Comparison of ENCODE assay signal across 12 cellular contexts in the genomic region with DNA sequence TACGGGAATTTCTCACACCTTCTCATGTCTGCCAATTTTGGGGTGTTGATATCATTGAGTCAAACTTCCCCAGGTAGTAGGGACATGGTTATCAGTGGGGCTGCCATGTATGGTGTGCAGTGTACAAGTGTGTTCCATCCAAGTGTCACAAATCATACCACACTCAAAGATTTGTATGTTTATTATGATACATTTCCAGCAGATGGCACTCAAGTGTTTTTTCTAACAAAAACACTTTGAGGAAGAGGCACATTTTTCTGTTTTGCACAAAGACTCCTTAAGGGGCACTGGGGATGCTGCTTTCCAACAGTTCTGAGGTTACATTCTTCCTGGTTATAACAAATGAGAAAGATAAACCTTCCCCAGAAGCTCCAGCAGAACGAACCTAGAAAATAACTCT.
DNase-seq lines count a peak whose midpoint lies in the region; ATAC-seq and TF ChIP-seq lines count a peak whose summit lies in the region.
"Had no signal": no experiment of that assay in that cellular context is flagged by ENCODE, and none has a peak within 500 bp of the region (broad histone marks: within the 10 kb centered on the region; RNA-seq: fewer than 3 reads in every experiment).

No MANE protein-coding gene starts in this region.

- no peaks in the 10 kb centered on the region for H3K36me3 ChIP-seq in DOHH2 (ENCODE audit: control insufficient read depth, low read length)
- H3K36me3 ChIP-seq in GM23338 (ENCODE audit: insufficient read depth): no peaks in the 10 kb centered on the region
- no peaks in the 10 kb centered on the region for H3K36me3 ChIP-seq in PC-3 (ENCODE audit: low read depth, low read length)
- no peaks in the 10 kb centered on the region for H3K36me3 ChIP-seq in hepatocyte (replicated peaks; ENCODE audit: insufficient read depth, low read depth)
- H3K36me3 ChIP-seq: esophagus muscularis mucosa had no signal

- H3K9me3 ChIP-seq in DOHH2 (ENCODE audit: control insufficient read depth, insufficient read depth, low read length): no peaks in the 10 kb centered on the region
- H3K9me3 ChIP-seq in PC-3 (ENCODE audit: low read length): no peaks in the 10 kb centered on the region
- H3K9me3 ChIP-seq in hepatocyte (ENCODE audit: low read depth): no peaks in the 10 kb centered on the region
- H3K9me3 ChIP-seq: body of pancreas, esophagus muscularis mucosa had no signal

- H4K20me1 ChIP-seq in DOHH2 (ENCODE audit: control insufficient read depth, insufficient read depth, low read depth, low read length) (no peaks in the 10 kb centered on the region), GM23338 (replicated peaks; ENCODE audit: insufficient read depth) (no peaks in the 10 kb centered on the region), PC-3 (ENCODE audit: low read length) (no peaks in the 10 kb centered on the region), hepatocyte (ENCODE audit: insufficient read depth, poor library complexity, severe bottlenecking) (no peaks in the 10 kb centered on the region)

- no TSS peak for BruUV-seq in PC-3 (replicated peaks; lab: Mats Ljungman, UMichigan)

- no peaks in the 10 kb centered on the region; the same call in 1 of the 2 replicates for H3K27me3 ChIP-seq in DOHH2 (ENCODE audit: control insufficient read depth, low read length)
- H3K27me3 ChIP-seq in GM23338 (ENCODE audit: insufficient read depth): no peaks in the 10 kb centered on the region
- H3K27me3 ChIP-seq in PC-3 (ENCODE audit: low read length): peaks cover 47% of the 10 kb centered on the region; the same call in 1 of the 2 replicates
- no peaks in the 10 kb centered on the region for H3K27me3 ChIP-seq in hepatocyte
- H3K27me3 ChIP-seq: body of pancreas, esophagus muscularis mucosa had no signal

- H3K9ac ChIP-seq in PC-3 (ENCODE audit: low read length): no peak overlapping the region

- intact Hi-C loops in PC-3 (cut with micrococcal nuclease): loop anchor here (1.0 to 2.0 kb wide), 2 partner anchors 41 to 63 kb away; no protein-coding TSS in a partner anchor

- no peaks in the 10 kb centered on the region for H3F3A ChIP-seq in DOHH2 (ENCODE audit: control insufficient read depth, insufficient read depth)
- H3F3A ChIP-seq in GM23338 (replicated peaks; ENCODE audit: low read depth): no peaks in the 10 kb centered on the region
- no peaks in the 10 kb centered on the region for H3F3A ChIP-seq in PC-3 (ENCODE audit: low read length, unreplicated experiment)

- DNase-seq in GM23338 (ENCODE audit: low spot score) (peak; percentile 6), PC-3 (peak; percentile 56), hepatocyte (ENCODE audit: low spot score) (no peak), NCI-H2081 (lab: John Stamatoyannopoulos, UW) (no peak)
- DNase-seq: activated T-cell treated with anti-CD3 and anti-CD28 coated beads, Interleukin-2, amount 50 U/mL, for 72 hours; body of pancreas; IMR-90 had no signal

- no peaks in the 10 kb centered on the region for H3K27me3 Mint-ChIP-seq in GM23338 (ENCODE audit: insufficient read depth, low read depth, poor library complexity)

- POLR2A ChIA-PET in PC-3 (lab: Charles Lee; ENCODE audit: unreplicated experiment): no interaction called here

- H3K4me3 Mint-ChIP-seq in GM23338: no peak overlapping the region
- H3K4me3 Mint-ChIP-seq: activated T-cell treated with anti-CD3 and anti-CD28 coated beads, Interleukin-2, amount 50 U/mL, for 72 hours had no signal

- no peak overlapping the region for H2AFZ ChIP-seq in GM23338
- H2AFZ ChIP-seq in PC-3 (ENCODE audit: low read length): no peak overlapping the region
- no peak overlapping the region for H2AFZ ChIP-seq in hepatocyte

- ATAC-seq in GM23338: no peak
- ATAC-seq in PC-3: peak; percentile 69
- ATAC-seq in GM21447 (IDR thresholded peaks at IDR 0.05; ENCODE audit: unreplicated experiment): no peak
- no peak for ATAC-seq in GM19328 (IDR thresholded peaks at IDR 0.05; ENCODE audit: unreplicated experiment)
- ATAC-seq in GM19035 (IDR thresholded peaks at IDR 0.05; ENCODE audit: unreplicated experiment): no peak
- ATAC-seq: activated T-cell treated with anti-CD3 and anti-CD28 coated beads, Interleukin-2, amount 50 U/mL, for 72 hours; body of pancreas had no signal

- H3K4me1 ChIP-seq in DOHH2 (ENCODE audit: control insufficient read depth, low read length): no peaks in the 10 kb centered on the region
- peaks cover 10% of the 10 kb centered on the region; the same call in 1 of the 2 replicates for H3K4me1 ChIP-seq in GM23338 (ENCODE audit: insufficient read depth)
- H3K4me1 ChIP-seq in PC-3 (ENCODE audit: insufficient read depth, low read length): no peaks in the 10 kb centered on the region
- H3K4me1 ChIP-seq in hepatocyte (ENCODE audit: insufficient read depth): no peaks in the 10 kb centered on the region
- H3K4me1 ChIP-seq: esophagus muscularis mucosa had no signal

- H3K4me1 Mint-ChIP-seq in GM23338: peaks cover 9% of the 10 kb centered on the region

- peak; percentile 42 for TF ChIP-seq CTCF in DOHH2 (IDR thresholded peaks at IDR 0.05; ENCODE audit: low read depth, low read length, poor library complexity, severe bottlenecking)
- TF ChIP-seq CTCF in GM23338 (conservative IDR thresholded peaks at IDR 0.05; ENCODE audit: low read depth in 2 of 2): peak in 1 of 2 experiments; percentile 18; a peak in 1 of 4 replicates
- peak; percentile 64 for TF ChIP-seq CTCF in PC-3 (conservative IDR thresholded peaks at IDR 0.05; ENCODE audit: low read depth, low read length)
- TF ChIP-seq CTCF in hepatocyte (IDR thresholded peaks at IDR 0.05; ENCODE audit: poor library complexity): peak; percentile 24

- no peaks in the 10 kb centered on the region for H3K9me2 ChIP-seq in DOHH2 (replicated peaks; ENCODE audit: control insufficient read depth, low read length)
- H3K9me2 ChIP-seq in GM23338 (ENCODE audit: insufficient read depth): peaks cover 5% of the 10 kb centered on the region; the same call in 1 of the 2 replicates
- H3K9me2 ChIP-seq in PC-3 (replicated peaks; ENCODE audit: low read length): no peaks in the 10 kb centered on the region
- H3K9me2 ChIP-seq in hepatocyte (replicated peaks; ENCODE audit: insufficient read depth): no peaks in the 10 kb centered on the region

- H3K9me3 Mint-ChIP-seq in GM23338: no peaks in the 10 kb centered on the region
- H3K9me3 Mint-ChIP-seq: activated T-cell treated with anti-CD3 and anti-CD28 coated beads, Interleukin-2, amount 50 U/mL, for 72 hours had no signal

- H3K36me3 Mint-ChIP-seq in GM23338 (ENCODE audit: low read depth): no peaks in the 10 kb centered on the region

- H3K79me2 ChIP-seq in DOHH2 (ENCODE audit: control insufficient read depth, low read length) (no peaks in the 10 kb centered on the region), GM23338 (replicated peaks; ENCODE audit: insufficient read depth) (no peaks in the 10 kb centered on the region), PC-3 (ENCODE audit: low read length) (no peaks in the 10 kb centered on the region), hepatocyte (no peaks in the 10 kb centered on the region)

- H3K27ac ChIP-seq in DOHH2 (ENCODE audit: low read depth, low read length) (no peak overlapping the region), GM23338 (ENCODE audit: low read depth) (no peak overlapping the region), PC-3 (ENCODE audit: low read length) (no peak overlapping the region), hepatocyte (no peak overlapping the region)
- H3K27ac ChIP-seq: body of pancreas, esophagus muscularis mucosa had no signal

- WGBS in hepatocyte (ENCODE audit: low lambda C conversion rate, missing lambda C conversion rate): 63% methylated on average over 2 of the region's 2 CpGs

- H3K4me2 ChIP-seq in DOHH2 (ENCODE audit: low read length) (no peak overlapping the region), GM23338 (no peak overlapping the region), PC-3 (ENCODE audit: low read length) (no peak overlapping the region), hepatocyte (no peak overlapping the region)

- H3K27ac Mint-ChIP-seq in GM23338: no peak overlapping the region
- H3K27ac Mint-ChIP-seq: activated T-cell treated with anti-CD3 and anti-CD28 coated beads, Interleukin-2, amount 50 U/mL, for 72 hours had no signal

- H3K4me3 ChIP-seq in DOHH2 (ENCODE audit: low read length): no peak overlapping the region
- H3K4me3 ChIP-seq in GM23338: no peak overlapping the region
- H3K4me3 ChIP-seq in PC-3 (ENCODE audit: low read length): no peak overlapping the region
- H3K4me3 ChIP-seq in hepatocyte: no peak overlapping the region
- H3K4me3 ChIP-seq: body of pancreas, esophagus muscularis mucosa had no signal

- CTCF ChIA-PET in PC-3 (lab: Charles Lee): no interaction called here

TF ChIP-seq in GM23338, 12 proteins besides CTCF, POLR2A, EP300 and RAD21 (continues in another document):
- no peak for TF ChIP-seq CREB1 (CRISPR knock-in tag; IDR thresholded peaks at IDR 0.05; ENCODE audit: low read depth)

Comparison
In these comparisons a context has a peak if more than half of its experiments do, and no peak if none do; other contexts are left out.
1. DNase-seq: peak in GM23338 (single experiment) and PC-3 (single experiment); none in hepatocyte (single experiment) and NCI-H2081 (0 of 2).